Comparison of ENCODE assay signal across 19 cellular contexts in the genomic region with DNA sequence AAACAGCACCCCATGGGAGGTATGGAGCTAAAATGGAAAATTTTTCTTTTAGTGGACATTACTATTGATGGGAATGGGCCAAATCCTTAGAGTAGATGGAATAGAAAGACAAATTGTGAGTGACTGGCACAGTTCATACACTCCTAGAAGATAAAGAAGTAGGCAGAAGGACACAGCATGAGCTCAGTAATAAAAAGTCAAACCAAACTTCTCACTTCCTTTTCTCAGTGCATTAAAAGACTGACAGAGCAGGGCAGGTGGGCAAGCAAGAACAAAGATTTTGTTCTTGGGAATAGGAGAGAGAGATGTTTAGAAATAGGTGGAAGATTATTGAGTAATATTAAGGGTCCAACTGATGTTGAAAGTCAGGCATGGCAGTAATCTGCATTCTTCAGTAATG.
DNase-seq lines count a peak whose midpoint lies in the region; ATAC-seq and TF ChIP-seq lines count a peak whose summit lies in the region.
"Had no signal": no experiment of that assay in that cellular context is flagged by ENCODE, and none has a peak within 500 bp of the region (broad histone marks: within the 10 kb centered on the region; RNA-seq: fewer than 3 reads in every experiment).

No MANE protein-coding gene starts in this region.

- intact Hi-C loops in upper lobe of right lung (cut with DNase I) = no loop called here

- H3K27ac ChIP-seq in upper lobe of right lung = no peak overlapping the region
- no peak overlapping the region for H3K27ac ChIP-seq in MM.1S (ENCODE audit: low read length)
- H3K27ac ChIP-seq: coronary artery had no signal

- no peak for DNase-seq in upper lobe of right lung
- DNase-seq in midbrain (lab: John Stamatoyannopoulos, UW) = no peak
- no peak for DNase-seq in mesenteric fat pad (ENCODE audit: low spot score)
- no peak for DNase-seq in MM.1S
- DNase-seq: activated naive CD4-positive, alpha-beta T cell treated with anti-CD3 and anti-CD28 coated beads, Interleukin-2, amount 50 U/mL, for 16 hours; CD8-positive, alpha-beta T cell; DMS79 treated with DMSO at 0.1 percent for 48 hours; foreskin melanocyte; left cardiac atrium; NCI-H1930; NCI-H510A had no signal

- no peak overlapping the region for H2AFZ ChIP-seq in MM.1S (ENCODE audit: low read length)

- no peak overlapping the region for H3K4me3 ChIP-seq in upper lobe of right lung
- no peak overlapping the region for H3K4me3 ChIP-seq in MM.1S (ENCODE audit: low read length)
- H3K4me3 ChIP-seq: coronary artery, HAP-1 had no signal

- no peaks in the 10 kb centered on the region for H3K9me2 ChIP-seq in MM.1S (replicated peaks; ENCODE audit: insufficient read depth, low read length)

- H3K36me3 ChIP-seq in upper lobe of right lung (no peaks in the 10 kb centered on the region), MM.1S (replicated peaks; ENCODE audit: insufficient read depth, low read length) (no peaks in the 10 kb centered on the region)
- H3K36me3 ChIP-seq: HAP-1 had no signal

- no peaks in the 10 kb centered on the region for H3K79me2 ChIP-seq in MM.1S (ENCODE audit: low read length)

- H3F3A ChIP-seq in MM.1S (ENCODE audit: insufficient read depth, low read length) = no peaks in the 10 kb centered on the region

- no peak for TF ChIP-seq CTCF in upper lobe of right lung (IDR thresholded peaks at IDR 0.05)
- no peak for TF ChIP-seq CTCF in MM.1S (IDR thresholded peaks at IDR 0.05; ENCODE audit: low read length)

- H4K20me1 ChIP-seq in MM.1S (ENCODE audit: insufficient read depth, low read length) = no peaks in the 10 kb centered on the region

- H3K4me1 ChIP-seq in upper lobe of right lung (no peaks in the 10 kb centered on the region), MM.1S (ENCODE audit: low read length) (no peaks in the 10 kb centered on the region)
- H3K4me1 ChIP-seq: HAP-1 had no signal

- no peaks in the 10 kb centered on the region for H3K9me3 ChIP-seq in upper lobe of right lung
- H3K9me3 ChIP-seq in MM.1S (replicated peaks; ENCODE audit: insufficient read depth, low read length) = no peaks in the 10 kb centered on the region
- H3K9me3 ChIP-seq: HAP-1 had no signal

- no peak overlapping the region for H3K9ac ChIP-seq in MM.1S (ENCODE audit: low read length)

- peak; percentile 84 for ATAC-seq in GM18499 (IDR thresholded peaks at IDR 0.05; ENCODE audit: insufficient read depth, unreplicated experiment)
- peak; percentile 66 for ATAC-seq in GM19438 (IDR thresholded peaks at IDR 0.05; ENCODE audit: low read depth, unreplicated experiment)
- peak; percentile 68 for ATAC-seq in HG02678 (IDR thresholded peaks at IDR 0.05; ENCODE audit: unreplicated experiment)
- ATAC-seq in HG03558 (IDR thresholded peaks at IDR 0.05; ENCODE audit: extremely low read depth, unreplicated experiment) = peak; percentile 65
- no peak for ATAC-seq in upper lobe of right lung
- ATAC-seq: CD8-positive, alpha-beta T cell; HepG2; left cardiac atrium; SK-N-SH treated with all-trans-retinoic acid at 6 μM for 48 hours had no signal

- no peaks in the 10 kb centered on the region for H3K27me3 ChIP-seq in upper lobe of right lung
- H3K27me3 ChIP-seq in MM.1S (replicated peaks; ENCODE audit: insufficient read depth, low read length) = no peaks in the 10 kb centered on the region

- H3K4me2 ChIP-seq in MM.1S (ENCODE audit: low read depth, low read length) = no peak overlapping the region
